14 cellular contexts compared by ENCODE assay signal in the genomic region with DNA sequence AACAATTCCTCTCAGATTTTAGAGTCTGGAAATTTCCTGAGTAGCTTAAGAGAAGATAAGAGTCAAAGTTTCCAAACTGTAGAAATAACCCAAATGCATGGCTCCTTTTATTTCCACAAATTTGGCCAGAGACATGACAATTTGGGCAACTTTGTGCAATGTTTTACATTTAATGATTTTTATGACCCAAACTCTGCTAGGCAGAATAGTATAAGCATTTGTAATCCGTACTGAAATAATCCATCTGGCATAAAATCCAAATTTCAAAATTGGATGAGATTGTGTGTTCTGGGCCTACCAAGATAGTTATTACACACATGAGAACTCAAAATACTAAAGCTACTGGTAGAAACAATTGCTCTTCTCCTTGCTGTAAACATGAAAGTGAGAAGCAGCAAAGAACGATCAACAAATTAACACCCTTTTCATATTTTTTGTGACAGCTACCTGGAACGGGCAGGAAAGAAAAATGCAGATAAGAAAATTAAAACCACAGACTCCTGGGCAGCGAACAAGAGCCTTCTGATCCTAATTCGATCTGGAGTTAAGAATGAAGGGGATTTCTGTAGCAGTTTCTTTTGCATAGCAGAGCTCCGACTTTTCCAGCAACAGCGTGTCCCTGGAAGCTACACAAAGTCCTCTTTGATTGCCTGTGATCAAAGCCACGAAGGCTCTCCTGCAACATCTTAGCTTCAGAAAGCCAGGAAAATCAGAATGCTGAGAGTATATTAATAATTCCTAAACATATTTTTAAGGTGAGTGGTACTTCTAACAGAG.
A peak's percentile ranks its signal among the peaks of the same experiment; 100 is the strongest.
DNase-seq lines count a peak whose midpoint lies in the region; ATAC-seq and TF ChIP-seq lines count a peak whose summit lies in the region.
"Had no signal": no experiment of that assay in that cellular context is flagged by ENCODE, and none has a peak within 500 bp of the region (broad histone marks: within the 10 kb centered on the region; RNA-seq: fewer than 3 reads in every experiment).

No MANE protein-coding gene starts in this region.

- H3K9me3 ChIP-seq in right atrium auricular region = no peaks in the 10 kb centered on the region
- H3K9me3 ChIP-seq: Caco-2, Peyer's patch had no signal

- WGBS in urinary bladder = 40% methylated on average over 8 of the region's 8 CpGs

- H3K27ac ChIP-seq in right atrium auricular region (no peak overlapping the region), cingulate gyrus (ENCODE audit: low read depth, low read length) (peak overlapping the region; percentile 87), layer of hippocampus (ENCODE audit: low read depth, low read length) (peak overlapping the region; percentile 62), urinary bladder (ENCODE audit: low read depth) (peak overlapping the region; percentile 5)
- H3K27ac ChIP-seq: Peyer's patch had no signal

- H3K4me1 ChIP-seq in right atrium auricular region (no peaks in the 10 kb centered on the region), urinary bladder (ENCODE audit: insufficient read depth) (no peaks in the 10 kb centered on the region)
- H3K4me1 ChIP-seq: Caco-2, Peyer's patch had no signal

- H3K4me3 ChIP-seq in right atrium auricular region (no peak overlapping the region), urinary bladder (ENCODE audit: low read depth, low read length) (no peak overlapping the region)
- H3K4me3 ChIP-seq: Peyer's patch had no signal

- DNase-seq in Right ventricle myocardium inferior (ENCODE audit: missing footprints) (no peak), right atrium auricular region (ENCODE audit: low spot score) (no peak), LoVo (ENCODE audit: low spot score) (no peak)
- DNase-seq: Caco-2, NCI-H187 treated with DMSO at 0.1 percent for 48 hours, NCI-H2171 treated with DMSO at 0.1 percent for 48 hours, Peyer's patch, SHP77 treated with DMSO at 0.1 percent for 48 hours had no signal

- no peaks in the 10 kb centered on the region for H3K36me3 ChIP-seq in right atrium auricular region
- no peaks in the 10 kb centered on the region for H3K36me3 ChIP-seq in urinary bladder (ENCODE audit: insufficient read depth)
- H3K36me3 ChIP-seq: Peyer's patch had no signal

- ATAC-seq in Right ventricle myocardium inferior (peak; percentile 39), GM18519 (IDR thresholded peaks at IDR 0.05; ENCODE audit: low FRiP score, unreplicated experiment) (no peak), HG02763 (IDR thresholded peaks at IDR 0.05; ENCODE audit: unreplicated experiment) (no peak)
- ATAC-seq: HepG2 had no signal

- no peak for TF ChIP-seq CTCF in right atrium auricular region (IDR thresholded peaks at IDR 0.05)

- intact Hi-C loops in Right ventricle myocardium inferior (cut with DNase I) = no loop called here

- H3K27me3 ChIP-seq in right atrium auricular region (no peaks in the 10 kb centered on the region), layer of hippocampus (ENCODE audit: control insufficient read depth, insufficient read depth, low read length) (no peaks in the 10 kb centered on the region)
- H3K27me3 ChIP-seq: Peyer's patch had no signal

Comparison
In these comparisons a context has a peak if more than half of its experiments do, and no peak if none do; other contexts are left out.
1. H3K27ac ChIP-seq: peak in cingulate gyrus (single experiment), layer of hippocampus (single experiment) and urinary bladder (single experiment); none in right atrium auricular region (0 of 2).